In the genomic region with DNA sequence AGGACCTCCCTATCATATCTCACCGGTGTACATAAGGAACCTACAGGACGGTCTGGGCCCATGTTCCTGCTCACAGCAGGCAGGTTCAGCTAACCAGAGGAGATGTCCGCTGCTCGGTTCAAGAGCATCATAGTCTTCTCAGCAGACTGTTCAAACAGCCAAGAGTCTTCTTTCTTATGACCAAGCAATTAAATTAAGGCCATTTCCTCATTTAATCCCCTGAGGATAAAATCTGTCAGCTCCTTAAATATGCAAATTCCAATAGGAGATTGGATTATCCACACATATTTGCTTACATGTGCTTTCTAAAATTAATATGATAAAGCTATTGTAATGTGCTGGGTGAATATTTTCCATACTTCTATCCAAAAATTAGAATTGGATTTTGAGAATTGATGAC, we compare ENCODE assay signal across 37 cellular contexts.
"Had no signal": no experiment of that assay in that cellular context is flagged by ENCODE, and none has a peak within 500 bp of the region (broad histone marks: within the 10 kb centered on the region; RNA-seq: fewer than 3 reads in every experiment).

No MANE protein-coding gene starts in this region.

- H3K9me3 Mint-ChIP-seq: activated CD4-positive, alpha-beta memory T cell treated with anti-CD3 and anti-CD28 coated beads, Interleukin-2, amount 10 ng/mL, durations not matched to agents 7 days and 5 days; activated naive CD4-positive, alpha-beta T cell treated with anti-CD3 and anti-CD28 coated beads, Interleukin-2, amount 10 ng/mL, durations not matched to agents 7 days and 5 days; activated naive CD8-positive, alpha-beta T cell treated with anti-CD3 and anti-CD28 coated beads, Interleukin-2, amount 50 U/mL, for 24 hours had no signal

- ATAC-seq: activated CD8-positive, alpha-beta memory T cell treated with anti-CD3 and anti-CD28 coated beads, Interleukin-2, amount 10 ng/mL, durations not matched to agents 7 days and 5 days; activated naive CD8-positive, alpha-beta T cell treated with anti-CD3 and anti-CD28 coated beads, Interleukin-2, amount 50 U/mL, for 24 hours; Right ventricle myocardium inferior had no signal

- H3K4me3 Mint-ChIP-seq: activated CD4-positive, alpha-beta memory T cell treated with anti-CD3 and anti-CD28 coated beads, Interleukin-2, amount 10 ng/mL, durations not matched to agents 7 days and 5 days; activated CD8-positive, alpha-beta memory T cell treated with anti-CD3 and anti-CD28 coated beads, Interleukin-2, amount 10 ng/mL, durations not matched to agents 7 days and 5 days; activated naive CD4-positive, alpha-beta T cell treated with anti-CD3 and anti-CD28 coated beads, Interleukin-2, amount 10 ng/mL, durations not matched to agents 7 days and 5 days; activated naive CD8-positive, alpha-beta T cell; activated naive CD8-positive, alpha-beta T cell treated with anti-CD3 and anti-CD28 coated beads, Interleukin-2, amount 50 U/mL, for 24 hours; brain had no signal

- DNase-seq: activated CD4-positive, alpha-beta memory T cell treated with anti-CD3 and anti-CD28 coated beads, Interleukin-2, amount 10 ng/mL, durations not matched to agents 7 days and 5 days; activated CD4-positive, alpha-beta T cell treated with anti-CD3 and anti-CD28 coated beads for 1 hour; activated CD4-positive, alpha-beta T cell treated with anti-CD3 and anti-CD28 coated beads for 48 hours; activated CD4-positive, CD25-positive, alpha-beta regulatory T cell; activated CD8-positive, alpha-beta memory T cell treated with anti-CD3 and anti-CD28 coated beads for 24 hours; activated CD8-positive, alpha-beta memory T cell treated with anti-CD3 and anti-CD28 coated beads, Interleukin-2, amount 10 ng/mL, durations not matched to agents 7 days and 5 days; activated CD8-positive, alpha-beta memory T cell treated with anti-CD3 and anti-CD28 coated beads, Interleukin-2, amount 50 U/mL, for 48 hours; activated effector memory CD4-positive, alpha-beta T cell treated with Interleukin-2 at 50 U/mL for 16 hours; activated naive CD4-positive, alpha-beta T cell treated with anti-CD3 and anti-CD28 coated beads, Interleukin-2, amount 10 ng/mL, durations not matched to agents 7 days and 5 days; activated naive CD8-positive, alpha-beta T cell treated with anti-CD3 and anti-CD28 coated beads, Interleukin-2, amount 50 U/mL, for 24 hours; activated T-cell treated with anti-CD3 and anti-CD28 coated beads, Interleukin-2, amount 50 U/mL, for 48 hours; anterior cingulate cortex; caudate nucleus; cerebellar nuclear complex; KBM-7; MM.1S; NCI-H1092 treated with DMSO at 0.1 percent for 48 hours; NCI-H1417; NCI-H146; NCI-H187; NCI-H2081; NCI-H2171 treated with DMSO at 0.1 percent for 48 hours; NCI-H2227 treated with DMSO at 0.1 percent for 48 hours; NCI-H446; NCI-H510A treated with DMSO at 0.1 percent for 48 hours; NCI-H69; NK-92 treated with Interleukin-12 subunit alpha and Interleukin-12 subunit beta, amount 100 ng/mL, for 24 hours; PC-9; SW 1271; T-helper 1 cell; T-helper 2 cell; T-helper 9 cell had no signal

- H3K27ac ChIP-seq: PC-9, RWPE1, VCaP had no signal

- H3K27me3 Mint-ChIP-seq: activated CD4-positive, alpha-beta memory T cell treated with anti-CD3 and anti-CD28 coated beads, Interleukin-2, amount 10 ng/mL, durations not matched to agents 7 days and 5 days; activated CD8-positive, alpha-beta memory T cell treated with anti-CD3 and anti-CD28 coated beads, Interleukin-2, amount 10 ng/mL, durations not matched to agents 7 days and 5 days; activated naive CD4-positive, alpha-beta T cell treated with anti-CD3 and anti-CD28 coated beads, Interleukin-2, amount 10 ng/mL, durations not matched to agents 7 days and 5 days; activated naive CD8-positive, alpha-beta T cell; activated naive CD8-positive, alpha-beta T cell treated with anti-CD3 and anti-CD28 coated beads, Interleukin-2, amount 50 U/mL, for 24 hours; brain had no signal

- H3K4me3 ChIP-seq: PC-9 had no signal

- H3K27ac Mint-ChIP-seq: activated CD4-positive, alpha-beta memory T cell treated with anti-CD3 and anti-CD28 coated beads, Interleukin-2, amount 10 ng/mL, durations not matched to agents 7 days and 5 days; activated CD8-positive, alpha-beta memory T cell treated with anti-CD3 and anti-CD28 coated beads, Interleukin-2, amount 10 ng/mL, durations not matched to agents 7 days and 5 days; activated naive CD4-positive, alpha-beta T cell treated with anti-CD3 and anti-CD28 coated beads, Interleukin-2, amount 10 ng/mL, durations not matched to agents 7 days and 5 days; activated naive CD8-positive, alpha-beta T cell had no signal

- H3K4me1 Mint-ChIP-seq: activated CD4-positive, alpha-beta memory T cell treated with anti-CD3 and anti-CD28 coated beads, Interleukin-2, amount 10 ng/mL, durations not matched to agents 7 days and 5 days; activated naive CD4-positive, alpha-beta T cell treated with anti-CD3 and anti-CD28 coated beads, Interleukin-2, amount 10 ng/mL, durations not matched to agents 7 days and 5 days; brain had no signal
